ENCODE assay signal across 18 cellular contexts in genomic region chr18:21383031-21383430, GRCh38.
DNase-seq lines count a peak whose midpoint lies in the region; TF ChIP-seq lines count a peak whose summit lies in the region.
"Had no signal": no experiment of that assay in that cellular context is flagged by ENCODE, and none has a peak within 500 bp of the region (broad histone marks: within the 10 kb centered on the region; RNA-seq: fewer than 3 reads in every experiment).

No MANE protein-coding gene starts in this region.

- H4K20me1 ChIP-seq in neural progenitor cell (ENCODE audit: low read depth), result peaks cover 42% of the 10 kb centered on the region
- H4K20me1 ChIP-seq: BLaER1 had no signal

- no peaks in the 10 kb centered on the region for H3K27me3 ChIP-seq in neural progenitor cell
- H3K27me3 ChIP-seq: BE2C, BLaER1 had no signal

- H3K36me3 Mint-ChIP-seq in neural progenitor cell, result peaks cover 31% of the 10 kb centered on the region
- H3K36me3 Mint-ChIP-seq: CD14-positive monocyte; CD4-positive, alpha-beta memory T cell; CD4-positive, CD25-positive, alpha-beta regulatory T cell; CD8-positive, alpha-beta memory T cell had no signal

- H3K27me3 Mint-ChIP-seq in neural progenitor cell (ENCODE audit: insufficient read depth, low read depth), result no peaks in the 10 kb centered on the region
- H3K27me3 Mint-ChIP-seq: CD4-positive, alpha-beta memory T cell had no signal

- peaks cover 14% of the 10 kb centered on the region for H3K4me1 ChIP-seq in neural progenitor cell
- H3K4me1 ChIP-seq: BE2C, BLaER1 had no signal

- no peak overlapping the region for H3K9ac ChIP-seq in neural progenitor cell
- H3K9ac ChIP-seq: BLaER1 had no signal

- H3K4me1 Mint-ChIP-seq in neural progenitor cell, result no peaks in the 10 kb centered on the region
- H3K4me1 Mint-ChIP-seq: CD14-positive monocyte; CD4-positive, alpha-beta memory T cell; CD4-positive, CD25-positive, alpha-beta regulatory T cell; CD8-positive, alpha-beta memory T cell had no signal

- H3K4me2 ChIP-seq in neural progenitor cell, result no peak overlapping the region
- H3K4me2 ChIP-seq: BLaER1 had no signal

- no peak for TF ChIP-seq CTCF in epithelial cell of esophagus (IDR thresholded peaks at IDR 0.05; ENCODE audit: insufficient read depth, low read depth, low read length, missing control alignments)
- TF ChIP-seq CTCF in neural progenitor cell (IDR thresholded peaks at IDR 0.05), result no peak
- no peak for TF ChIP-seq CTCF in GM10266 (IDR thresholded peaks at IDR 0.05; ENCODE audit: control insufficient read depth, insufficient read depth, low read depth, missing control alignments)

- H3K4me3 Mint-ChIP-seq in neural progenitor cell, result no peak overlapping the region
- H3K4me3 Mint-ChIP-seq: CD14-positive monocyte; CD4-positive, alpha-beta memory T cell; CD4-positive, CD25-positive, alpha-beta regulatory T cell; CD8-positive, alpha-beta memory T cell had no signal

- H3K9me3 ChIP-seq in neural progenitor cell (ENCODE audit: low read depth), result no peaks in the 10 kb centered on the region
- H3K9me3 ChIP-seq: BE2C, BLaER1 had no signal

- peaks cover 69% of the 10 kb centered on the region for H3F3A ChIP-seq in neural progenitor cell (ENCODE audit: low read depth)

- H3K9me3 Mint-ChIP-seq in neural progenitor cell, result no peaks in the 10 kb centered on the region
- H3K9me3 Mint-ChIP-seq: CD4-positive, alpha-beta memory T cell; CD8-positive, alpha-beta memory T cell had no signal

- DNase-seq in epithelial cell of esophagus (ENCODE audit: low read depth) (peak; percentile 9), neural progenitor cell (ENCODE audit: low spot score) (no peak), GM10266 (ENCODE audit: extremely low spot score) (no peak)
- no peak for DNase-seq in stimulated activated CD4-positive, alpha-beta T cell treated with anti-CD3 and anti-CD28 coated beads, Interleukin-4, amount 100 ng/mL, for 1 hour
- DNase-seq in activated T-cell treated with anti-CD3 and anti-CD28 coated beads, Interleukin-2, amount 50 U/mL, for 1 hour, result no peak
- DNase-seq: 8988T; ACHN; BE2C; C1 segment of cervical spinal cord; CD4-positive, alpha-beta memory T cell; CD4-positive, CD25-positive, alpha-beta regulatory T cell; CD8-positive, alpha-beta memory T cell; COR-L47; DMS79 treated with DMSO at 0.1 percent for 48 hours; GF-D8 had no signal

- peak overlapping the region; percentile 77 for H3K27ac ChIP-seq in neural progenitor cell
- H3K27ac ChIP-seq: BLaER1 had no signal

- H3K27ac Mint-ChIP-seq in neural progenitor cell, result no peak overlapping the region
- H3K27ac Mint-ChIP-seq: CD14-positive monocyte; CD4-positive, alpha-beta memory T cell; CD4-positive, CD25-positive, alpha-beta regulatory T cell; CD8-positive, alpha-beta memory T cell had no signal

- H2AFZ ChIP-seq in neural progenitor cell (replicated peaks), result no peak overlapping the region

- H3K4me3 ChIP-seq in epithelial cell of esophagus (ENCODE audit: low read length), result no peak overlapping the region
- no peak overlapping the region for H3K4me3 ChIP-seq in neural progenitor cell
- H3K4me3 ChIP-seq: BLaER1, GM12878 had no signal

- peaks cover 99% of the 10 kb centered on the region for H3K79me2 ChIP-seq in neural progenitor cell (ENCODE audit: low read depth)

- peaks cover 44% of the 10 kb centered on the region for H3K36me3 ChIP-seq in neural progenitor cell
- H3K36me3 ChIP-seq: BE2C, BLaER1 had no signal
